ENCODE assay signal across 17 cellular contexts in the genomic region with DNA sequence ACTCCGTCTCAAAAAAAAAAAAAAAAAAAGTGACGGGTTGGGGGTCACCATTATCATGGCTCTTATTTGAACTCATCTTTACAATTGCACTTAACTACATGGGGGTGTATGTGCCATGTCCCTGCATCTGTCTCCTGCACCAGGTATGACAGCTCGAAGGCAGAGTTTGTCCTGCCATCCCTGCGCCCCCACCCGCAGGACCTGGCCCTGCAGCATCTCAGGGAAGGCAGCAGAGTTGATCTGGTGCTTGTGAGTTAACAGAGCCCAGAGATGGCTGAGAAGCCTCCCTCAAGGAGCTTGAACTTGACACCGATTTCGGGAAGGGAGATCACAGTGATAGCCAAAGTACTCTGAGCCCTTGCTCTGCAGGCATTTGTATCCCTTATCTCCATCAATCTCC. TPM values are rescaled to one million over a fixed set of nuclear protein-coding genes. Genes with fewer than 3 reads are reported as not detected.
"Had no signal": no experiment of that assay in that cellular context is flagged by ENCODE, and none has a peak within 500 bp of the region (broad histone marks: within the 10 kb centered on the region; RNA-seq: fewer than 3 reads in every experiment).

No MANE protein-coding gene starts in this region.

- H3K36me3 Mint-ChIP-seq: natural killer cell had no signal

- DNase-seq: activated T-cell treated with anti-CD3 and anti-CD28 coated beads, Interleukin-2, amount 50 U/mL, for 48 hours; aorta; dorsolateral prefrontal cortex; hypothalamus; lower lobe of right lung; natural killer cell; occipital lobe; spleen; stimulated activated CD4-positive, alpha-beta T cell treated with anti-CD3 and anti-CD28 coated beads, Interleukin-1b, Interleukin-23, amount 100 ng/mL, for 48 hours; stimulated activated naive CD4-positive, alpha-beta T cell; trophoblast cell had no signal

- H3K27ac Mint-ChIP-seq: natural killer cell had no signal

- ATAC-seq: activated CD4-positive, CD25-positive, alpha-beta regulatory T cell treated with anti-CD3 and anti-CD28 coated beads, Interleukin-2, amount 50 U/mL, for 24 hours; esophagus mucosa; natural killer cell; sciatic nerve had no signal

- H3K4me3 Mint-ChIP-seq: natural killer cell had no signal

RNA-seq across cellular contexts. Expression of gene C16orf82, which starts 44.8 kb away (rescaled TPM):
- total RNA-seq: aorta; cerebellum; dorsolateral prefrontal cortex; esophagus mucosa; glomerular endothelial cell; lower lobe of right lung; natural killer cell; occipital lobe; spleen; T-helper 2 cell treated with Interferon-gamma antibody and Interleukin-4, amounts not matched to agents 100 ng/mL and 5 ng/mL, for 36 hours had no signal
- polyA plus RNA-seq: aorta, spleen had no signal
